8 cellular contexts compared by ENCODE assay signal in genomic region chr22:29524440-29525191, GRCh38.
DNase-seq lines count a peak whose midpoint lies in the region; ATAC-seq lines count a peak whose summit lies in the region.

No MANE protein-coding gene starts in this region.

- ATAC-seq in GM18870 (IDR thresholded peaks at IDR 0.05; ENCODE audit: unreplicated experiment) = no peak

- DNase-seq in NOMO-1 treated with DMSO at 0.1 percent for 48 hours (lab: John Stamatoyannopoulos, UW; ENCODE audit: unreplicated experiment) = peak; percentile 6
- DNase-seq in NOMO-1 treated with dmso at 0.1 percent for 144 hours (lab: John Stamatoyannopoulos, UW; ENCODE audit: unreplicated experiment) = no peak
- peak; percentile 2 for DNase-seq in NCI-H226
- peak; percentile 41 for DNase-seq in astrocyte of the hippocampus (ENCODE audit: low read depth, low spot score)
- peak; percentile 20 for DNase-seq in kidney tubule cell (ENCODE audit: low spot score)
- no peak for DNase-seq in activated gamma-delta T cell (lab: John Stamatoyannopoulos, UW)
- DNase-seq in NCI-H2196 (lab: John Stamatoyannopoulos, UW; ENCODE audit: unreplicated experiment) = no peak

Comparison
In these comparisons a context has a peak if more than half of its experiments do, and no peak if none do; other contexts are left out.
1. DNase-seq: peak in NOMO-1 treated with DMSO at 0.1 percent for 48 hours (single experiment), NCI-H226 (single experiment), astrocyte of the hippocampus (single experiment) and kidney tubule cell (single experiment); none in NOMO-1 treated with dmso at 0.1 percent for 144 hours (single experiment), activated gamma-delta T cell (single experiment) and NCI-H2196 (single experiment).